In the genomic region with DNA sequence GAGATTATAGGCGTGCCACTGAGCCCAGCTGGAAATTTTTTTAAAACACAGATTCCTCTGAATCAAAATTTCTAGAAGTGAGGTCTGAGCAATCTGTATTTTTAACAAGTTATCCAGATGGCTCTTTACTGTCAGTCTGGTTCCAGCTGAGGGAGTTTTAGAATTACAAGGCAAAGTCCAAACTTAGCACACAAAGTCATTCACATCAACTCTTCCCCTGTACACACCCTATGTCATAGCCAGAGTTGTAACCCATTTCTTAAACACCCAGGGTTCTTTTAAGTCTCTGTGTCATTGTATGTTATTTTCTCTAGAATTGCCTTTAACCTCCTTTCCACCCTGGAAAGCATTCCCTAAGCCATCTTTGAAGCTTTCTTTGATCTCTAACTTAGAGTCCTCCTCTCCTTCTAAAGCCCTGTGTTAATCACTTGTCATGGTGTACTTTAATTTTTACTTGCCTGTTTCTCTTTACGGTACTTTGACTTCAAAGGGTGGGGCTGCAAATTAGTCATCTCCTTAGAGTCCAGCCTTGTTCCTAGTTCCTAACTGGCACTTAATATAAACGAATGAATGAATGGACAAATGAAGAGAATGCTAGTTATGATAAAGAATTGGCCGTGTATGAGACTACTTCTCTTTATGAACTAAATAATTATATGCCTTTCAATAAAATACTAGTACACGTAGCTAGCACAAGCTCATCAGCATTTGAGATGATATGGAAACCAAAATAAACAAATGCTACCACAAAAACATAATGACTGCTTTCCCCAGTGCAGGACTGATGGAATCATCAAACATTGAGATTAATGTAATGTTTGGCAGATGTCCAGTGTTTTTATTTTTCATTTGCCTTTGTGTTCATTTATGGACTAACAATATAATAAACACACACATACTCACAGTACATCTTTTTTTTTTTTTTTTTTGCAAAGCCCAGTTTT, we compare ENCODE assay signal across 8 cellular contexts. TPM values are rescaled to one million over a fixed set of nuclear protein-coding genes. Genes with fewer than 3 reads are reported as not detected.
DNase-seq lines count a peak whose midpoint lies in the region; ATAC-seq and TF ChIP-seq lines count a peak whose summit lies in the region.

No MANE protein-coding gene starts in this region.

- no peak for TF ChIP-seq POLR2A in stomach (IDR thresholded peaks at IDR 0.05)

- H3K27ac ChIP-seq in RWPE2 (ENCODE audit: poor library complexity, severe bottlenecking) (peak overlapping the region; percentile 23), stomach (peak overlapping the region; percentile 60 to 82 (median 72))

- peaks cover 7 to 19% of the 10 kb centered on the region in 2 donors for H3K36me3 Mint-ChIP-seq in activated T-cell treated with anti-CD3 and anti-CD28 coated beads, Interleukin-2, amount 50 U/mL, for 72 hours (ENCODE audit: insufficient read depth in 2 of 2)

- H3K9me3 ChIP-seq in RWPE2 (ENCODE audit: severe bottlenecking) (no peaks in the 10 kb centered on the region), stomach (no peaks in the 10 kb centered on the region)

- TF ChIP-seq CTCF in RWPE2 (IDR thresholded peaks at IDR 0.05; ENCODE audit: poor library complexity, severe bottlenecking): no peak
- no peak for TF ChIP-seq CTCF in fibroblast of pulmonary artery (IDR thresholded peaks at IDR 0.05; ENCODE audit: low read length, missing control alignments)
- no peak for TF ChIP-seq CTCF in stomach (IDR thresholded peaks at IDR 0.05)

- H3K4me1 ChIP-seq in RWPE2 (ENCODE audit: insufficient read depth, poor library complexity, severe bottlenecking): peaks cover 27% of the 10 kb centered on the region
- peaks cover 10 to 14% (median 13%) of the 10 kb centered on the region in 4 donors for H3K4me1 ChIP-seq in stomach

- H3K27me3 ChIP-seq in RWPE2 (ENCODE audit: insufficient read depth, poor library complexity, severe bottlenecking) (no peaks in the 10 kb centered on the region), stomach (no peaks in the 10 kb centered on the region)

- peaks cover 61% of the 10 kb centered on the region for H3K4me1 Mint-ChIP-seq in activated T-cell treated with anti-CD3 and anti-CD28 coated beads, Interleukin-2, amount 50 U/mL, for 72 hours (ENCODE audit: low read depth)

- H3K27ac Mint-ChIP-seq in activated T-cell treated with anti-CD3 and anti-CD28 coated beads, Interleukin-2, amount 50 U/mL, for 72 hours: peak overlapping the region; percentile 91

- TF ChIP-seq EP300 in stomach (IDR thresholded peaks at IDR 0.05): no peak

- H3K9me3 Mint-ChIP-seq in activated T-cell treated with anti-CD3 and anti-CD28 coated beads, Interleukin-2, amount 50 U/mL, for 72 hours: no peaks in the 10 kb centered on the region

- H3K27me3 Mint-ChIP-seq in activated T-cell treated with anti-CD3 and anti-CD28 coated beads, Interleukin-2, amount 50 U/mL, for 72 hours (ENCODE audit: low read depth): no peaks in the 10 kb centered on the region

- peak in 1 of 2 donors; percentile 30 for ATAC-seq in activated T-cell treated with anti-CD3 and anti-CD28 coated beads, Interleukin-2, amount 50 U/mL, for 72 hours (replicated peaks in 1 of 2)
- ATAC-seq in RWPE2 (ENCODE audit: low read depth): peak; percentile 37; the same call in 2 of the 3 replicates
- ATAC-seq in HG03135 (IDR thresholded peaks at IDR 0.05; ENCODE audit: unreplicated experiment): no peak

- 15 to 29% (median 22%) methylated on average over 5 of the region's 5 CpGs for WGBS in stomach, 5 donors

- H3K4me3 ChIP-seq in RWPE2 (ENCODE audit: severe bottlenecking): no peak overlapping the region
- no peak overlapping the region for H3K4me3 ChIP-seq in fibroblast of pulmonary artery (replicated peaks; ENCODE audit: low read depth, low read length)
- H3K4me3 ChIP-seq in stomach: no peak overlapping the region

- H3K36me3 ChIP-seq in RWPE2 (ENCODE audit: low read depth) (no peaks in the 10 kb centered on the region), stomach (no peaks in the 10 kb centered on the region)

- H3K4me3 Mint-ChIP-seq in activated T-cell treated with anti-CD3 and anti-CD28 coated beads, Interleukin-2, amount 50 U/mL, for 72 hours: peak overlapping the region; percentile 35 to 74

- DNase-seq in activated T-cell treated with anti-CD3 and anti-CD28 coated beads, Interleukin-2, amount 50 U/mL, for 72 hours: no peak
- DNase-seq in activated T-cell treated with anti-CD3 and anti-CD28 coated beads for 4 hours (no peak), RWPE2 (ENCODE audit: low spot score) (no peak), fibroblast of pulmonary artery (ENCODE audit: low read depth) (peak; percentile 37), stomach (no peak), NCI-H345 (lab: John Stamatoyannopoulos, UW) (no peak)
- no peak for DNase-seq in activated effector memory CD4-positive, alpha-beta T cell treated with anti-CD3 and anti-CD28 coated beads, Interleukin-2, amount 50 U/mL, for 16 hours

- intact Hi-C loops in stomach (cut with DNase I; ENCODE audit: low total_unique reads): no loop called here

RNA-seq across cellular contexts. Expression of a gene that starts 12.0 kb away (rescaled TPM):
- total RNA-seq in activated T-cell treated with anti-CD3 and anti-CD28 coated beads, Interleukin-2, amount 50 U/mL, for 72 hours: 100 to 1,000 TPM; 490 to 497 TPM
- 100 to 1,000 TPM in 4 of 5 donors, 10 to 100 TPM in 1; 82.6 to 189 (median 111) TPM for total RNA-seq in stomach
- 10 to 100 TPM; 41.6 to 94.7 (median 70.0) TPM for polyA plus RNA-seq in stomach
